ENCODE assay signal across 9 cellular contexts in genomic region chr1:183636334-183636682, GRCh38. TPM values are rescaled to one million over a fixed set of nuclear protein-coding genes. Genes with fewer than 3 reads are reported as not detected.
DNase-seq lines count a peak whose midpoint lies in the region; ATAC-seq, FAIRE-seq and TF ChIP-seq lines count a peak whose summit lies in the region.
"Had no signal": no experiment of that assay in that cellular context is flagged by ENCODE, and none has a peak within 500 bp of the region (broad histone marks: within the 10 kb centered on the region; RNA-seq: fewer than 3 reads in every experiment).

No MANE protein-coding gene starts in this region.

- no peak for TF ChIP-seq POLR2A in H54 (IDR thresholded peaks at IDR 0.05; ENCODE audit: low read depth, low read length)

- no peak for ATAC-seq in lower lobe of right lung
- no peak for ATAC-seq in upper lobe of right lung
- ATAC-seq in HG02981 (IDR thresholded peaks at IDR 0.05; ENCODE audit: unreplicated experiment) = no peak

- H3K36me3 ChIP-seq in ascending aorta (peaks cover 0 to 2% of the 10 kb centered on the region in 2 donors), lower lobe of right lung (peaks cover 6% of the 10 kb centered on the region), upper lobe of right lung (peaks cover 5% of the 10 kb centered on the region)

- H3K27ac ChIP-seq in ascending aorta = peak overlapping the region; percentile 95 to 99
- H3K27ac ChIP-seq in lower lobe of right lung = peak overlapping the region; percentile 53
- peak overlapping the region; percentile 49 for H3K27ac ChIP-seq in upper lobe of right lung

- DNase-seq in activated naive CD4-positive, alpha-beta T cell (lab: John Stamatoyannopoulos, UW) = no peak
- DNase-seq in ascending aorta (ENCODE audit: low spot score in 2 of 2) = no peak
- no peak for DNase-seq in lower lobe of right lung
- no peak for DNase-seq in upper lobe of right lung
- DNase-seq in H54 (ENCODE audit: insufficient read length, low spot score) = no peak
- no peak for DNase-seq in NCI-H345 (lab: John Stamatoyannopoulos, UW)

- TF ChIP-seq CTCF in ascending aorta (IDR thresholded peaks at IDR 0.05) (no peak), lower lobe of right lung (IDR thresholded peaks at IDR 0.05) (no peak), upper lobe of right lung (IDR thresholded peaks at IDR 0.05) (no peak)

- H3K4me1 Mint-ChIP-seq in activated naive CD4-positive, alpha-beta T cell treated with anti-CD3 and anti-CD28 coated beads, Interleukin-2, amount 50 U/mL, for 24 hours = peaks cover 37% of the 10 kb centered on the region

- peak overlapping the region; percentile 100 for H3K4me3 Mint-ChIP-seq in activated naive CD4-positive, alpha-beta T cell treated with anti-CD3 and anti-CD28 coated beads, Interleukin-2, amount 50 U/mL, for 24 hours

- H3K36me3 Mint-ChIP-seq in activated naive CD4-positive, alpha-beta T cell treated with anti-CD3 and anti-CD28 coated beads, Interleukin-2, amount 50 U/mL, for 24 hours = peaks cover 6% of the 10 kb centered on the region

- peak overlapping the region; percentile 93 to 97 for H3K4me3 ChIP-seq in ascending aorta
- H3K4me3 ChIP-seq in lower lobe of right lung = peak overlapping the region; percentile 85
- peak overlapping the region; percentile 88 for H3K4me3 ChIP-seq in upper lobe of right lung

- H3K9me3 ChIP-seq in ascending aorta (no peaks in the 10 kb centered on the region), lower lobe of right lung (no peaks in the 10 kb centered on the region), upper lobe of right lung (no peaks in the 10 kb centered on the region)

- peak overlapping the region; percentile 99 for H3K27ac Mint-ChIP-seq in activated naive CD4-positive, alpha-beta T cell treated with anti-CD3 and anti-CD28 coated beads, Interleukin-2, amount 50 U/mL, for 24 hours

- H3K27me3 Mint-ChIP-seq in activated naive CD4-positive, alpha-beta T cell treated with anti-CD3 and anti-CD28 coated beads, Interleukin-2, amount 50 U/mL, for 24 hours = no peaks in the 10 kb centered on the region

- H3K9me3 Mint-ChIP-seq in activated naive CD4-positive, alpha-beta T cell treated with anti-CD3 and anti-CD28 coated beads, Interleukin-2, amount 50 U/mL, for 24 hours = no peaks in the 10 kb centered on the region

- H3K4me1 ChIP-seq in ascending aorta = peaks cover 0 to under 1% of the 10 kb centered on the region in 2 donors
- H3K4me1 ChIP-seq in lower lobe of right lung = peaks cover 44% of the 10 kb centered on the region
- peaks cover 25% of the 10 kb centered on the region for H3K4me1 ChIP-seq in upper lobe of right lung

- H3K27me3 ChIP-seq in ascending aorta (no peaks in the 10 kb centered on the region), lower lobe of right lung (ENCODE audit: low read depth) (no peaks in the 10 kb centered on the region), upper lobe of right lung (no peaks in the 10 kb centered on the region)

- intact Hi-C loops in ascending aorta (cut with DNase I) = loop anchor here (10.0 kb wide), 5 partner anchors 322 to 1118 kb away; partner anchors contain the start of genes C1orf21, EDEM3 and LAMC1
- intact Hi-C loops in lower lobe of right lung (cut with DNase I) = no loop called here
- intact Hi-C loops in upper lobe of right lung (cut with DNase I) = no loop called here

- FAIRE-seq in H54 (lab: Jason Lieb, UNC) = no peak

RNA-seq across cellular contexts. Expression of gene ARPC5, which starts 0.7 kb away (rescaled TPM):
- total RNA-seq in ascending aorta (48.3 TPM), lower lobe of right lung (191 TPM), upper lobe of right lung (181 TPM)

RNA-seq across cellular contexts. Expression of gene APOBEC4, which starts 16.8 kb away (rescaled TPM):
- total RNA-seq in ascending aorta = not detected
- 3.0 TPM for total RNA-seq in lower lobe of right lung
- not detected for total RNA-seq in upper lobe of right lung
- total RNA-seq: T-helper 2 cell treated with Interferon-gamma antibody and Interleukin-4, amounts not matched to agents 100 ng/mL and 5 ng/mL, for 36 hours had no signal

RNA-seq across cellular contexts. Expression of gene NCF2, which starts 46.0 kb away (rescaled TPM):
- 9.8 TPM for total RNA-seq in ascending aorta
- 211 TPM for total RNA-seq in lower lobe of right lung
- 144 TPM for total RNA-seq in upper lobe of right lung

Comparison
In these comparisons a context has a peak if more than half of its experiments do, and no peak if none do; other contexts are left out.
1. RNA of gene NCF2, which starts 46.0 kb away (total RNA-seq): 211 TPM in lower lobe of right lung (single experiment) and 144 TPM in upper lobe of right lung (single experiment); 9.8 TPM in ascending aorta (single experiment); every median in the first group is over 10 times any median in the second.
2. Peak in every context shown above with its lines, with median percentiles within 50 percentile points of each other: H3K27ac ChIP-seq and H3K4me3 ChIP-seq.